ENCODE assay signal across 1 cellular context in genomic region chr1:55212349-55213028, GRCh38.
TF ChIP-seq lines count a peak whose summit lies in the region.

No MANE protein-coding gene starts in this region.

TF ChIP-seq in SK-N-SH, 30 proteins besides CTCF, POLR2A, EP300 and RAD21 (continued from another document):
- TF ChIP-seq, protein P1, sequence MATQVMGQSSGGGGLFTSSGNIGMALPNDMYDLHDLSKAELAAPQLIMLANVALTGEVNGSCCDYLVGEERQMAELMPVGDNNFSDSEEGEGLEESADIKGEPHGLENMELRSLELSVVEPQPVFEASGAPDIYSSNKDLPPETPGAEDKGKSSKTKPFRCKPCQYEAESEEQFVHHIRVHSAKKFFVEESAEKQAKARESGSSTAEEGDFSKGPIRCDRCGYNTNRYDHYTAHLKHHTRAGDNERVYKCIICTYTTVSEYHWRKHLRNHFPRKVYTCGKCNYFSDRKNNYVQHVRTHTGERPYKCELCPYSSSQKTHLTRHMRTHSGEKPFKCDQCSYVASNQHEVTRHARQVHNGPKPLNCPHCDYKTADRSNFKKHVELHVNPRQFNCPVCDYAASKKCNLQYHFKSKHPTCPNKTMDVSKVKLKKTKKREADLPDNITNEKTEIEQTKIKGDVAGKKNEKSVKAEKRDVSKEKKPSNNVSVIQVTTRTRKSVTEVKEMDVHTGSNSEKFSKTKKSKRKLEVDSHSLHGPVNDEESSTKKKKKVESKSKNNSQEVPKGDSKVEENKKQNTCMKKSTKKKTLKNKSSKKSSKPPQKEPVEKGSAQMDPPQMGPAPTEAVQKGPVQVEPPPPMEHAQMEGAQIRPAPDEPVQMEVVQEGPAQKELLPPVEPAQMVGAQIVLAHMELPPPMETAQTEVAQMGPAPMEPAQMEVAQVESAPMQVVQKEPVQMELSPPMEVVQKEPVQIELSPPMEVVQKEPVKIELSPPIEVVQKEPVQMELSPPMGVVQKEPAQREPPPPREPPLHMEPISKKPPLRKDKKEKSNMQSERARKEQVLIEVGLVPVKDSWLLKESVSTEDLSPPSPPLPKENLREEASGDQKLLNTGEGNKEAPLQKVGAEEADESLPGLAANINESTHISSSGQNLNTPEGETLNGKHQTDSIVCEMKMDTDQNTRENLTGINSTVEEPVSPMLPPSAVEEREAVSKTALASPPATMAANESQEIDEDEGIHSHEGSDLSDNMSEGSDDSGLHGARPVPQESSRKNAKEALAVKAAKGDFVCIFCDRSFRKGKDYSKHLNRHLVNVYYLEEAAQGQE (IDR thresholded peaks at IDR 0.05; ENCODE audit: low read depth, low read length): no peak
- no peak for TF ChIP-seq GATA2 (CRISPR knock-in tag; IDR thresholded peaks at IDR 0.05)
- no peak for TF ChIP-seq NFIC (IDR thresholded peaks at IDR 0.05; ENCODE audit: borderline replicate concordance)
- no peak for TF ChIP-seq SMC3 (IDR thresholded peaks at IDR 0.05; ENCODE audit: low read depth, low read length)
- no peak for TF ChIP-seq POLR2AphosphoS5 (IDR thresholded peaks at IDR 0.05; ENCODE audit: low read depth, low read length)
- no peak for TF ChIP-seq GABPA (IDR thresholded peaks at IDR 0.05; ENCODE audit: low read depth)
- TF ChIP-seq MEF2A (IDR thresholded peaks at IDR 0.05; ENCODE audit: borderline replicate concordance, low read depth): no peak
- TF ChIP-seq FOSL2 (IDR thresholded peaks at IDR 0.05; ENCODE audit: borderline replicate concordance, low read depth): no peak
- TF ChIP-seq TCF12 (IDR thresholded peaks at IDR 0.05): no peak
